In the genomic region with DNA sequence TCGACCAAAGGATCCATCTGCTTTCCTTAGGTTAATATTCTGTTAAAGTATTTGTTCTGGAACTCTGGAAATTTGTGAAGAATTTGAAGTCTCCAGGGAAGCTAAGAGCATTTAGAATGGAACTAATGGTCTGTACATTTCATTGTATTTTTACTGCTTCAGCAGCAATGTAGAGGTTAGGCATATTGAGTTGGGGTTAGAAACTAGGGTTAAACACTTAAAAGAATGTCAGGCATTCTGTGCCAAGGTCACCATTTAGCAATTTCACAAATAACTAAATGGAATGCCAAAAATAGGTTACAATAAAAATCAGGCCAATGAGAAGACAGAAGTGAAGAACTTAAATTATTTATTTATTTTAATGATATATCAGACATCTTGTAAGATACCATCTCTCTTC, we compare ENCODE assay signal across 34 cellular contexts.
"Had no signal": no experiment of that assay in that cellular context is flagged by ENCODE, and none has a peak within 500 bp of the region (broad histone marks: within the 10 kb centered on the region; RNA-seq: fewer than 3 reads in every experiment).

No MANE protein-coding gene starts in this region.

- H3K36me3 ChIP-seq: brain microvascular endothelial cell, esophagus muscularis mucosa, gastrocnemius medialis, WERI-Rb-1 had no signal

- H3K9me3 Mint-ChIP-seq: activated B cell treated with CpG ODN at 0.5 μM for 24 hours; activated CD8-positive, alpha-beta T cell treated with anti-CD3 and anti-CD28 coated beads for 36 hours; activated T-cell treated with anti-CD3 and anti-CD28 coated beads, Interleukin-2, amount 50 U/mL, for 4 hours; activated T-helper 17 cell treated with anti-CD3 and anti-CD28 coated beads, Interleukin-2, amount 50 U/mL, for 72 hours; T-helper 2 cell treated with Interferon-gamma antibody and Interleukin-4, amounts not matched to agents 5 μg/mL and 100 μg/mL, for 36 hours had no signal

- H3K27me3 ChIP-seq: brain microvascular endothelial cell, esophagus muscularis mucosa, foreskin keratinocyte, gastrocnemius medialis had no signal

- H3K4me1 ChIP-seq: gastrocnemius medialis had no signal

- DNase-seq: activated B cell treated with CpG ODN at 0.5 μM for 24 hours; activated CD4-positive, alpha-beta T cell treated with anti-CD3 and anti-CD28 coated beads for 48 hours; activated CD4-positive, alpha-beta T cell treated with anti-CD3 and anti-CD28 coated beads, Interleukin-2, amount 50 U/mL, for 1 hour; activated CD4-positive, alpha-beta T cell treated with anti-CD3 and anti-CD28 coated beads, Interleukin-2, amount 50 U/mL, for 48 hours; activated CD8-positive, alpha-beta memory T cell treated with anti-CD3 and anti-CD28 coated beads for 24 hours; activated CD8-positive, alpha-beta T cell treated with anti-CD3 and anti-CD28 coated beads for 36 hours; activated effector memory CD4-positive, alpha-beta T cell treated with Interleukin-2 at 50 U/mL for 16 hours; activated gamma-delta T cell treated with Interleukin-2 at 50 U/mL for 16 hours; activated naive CD4-positive, alpha-beta T cell treated with anti-CD3 and anti-CD28 coated beads, Interleukin-2, amount 50 U/mL, for 16 hours; activated naive CD4-positive, alpha-beta T cell treated with Interleukin-2 at 50 U/mL for 16 hours; activated T-cell treated with anti-CD3 and anti-CD28 coated beads, Interleukin-2, amount 50 U/mL, for 4 hours; amniotic stem cell; anterior cingulate cortex; brain microvascular endothelial cell; cortex of kidney; dermis blood vessel endothelial cell; effector CD4-positive, alpha-beta T cell; effector memory CD8-positive, alpha-beta T cell; erythroblast; foreskin keratinocyte; gastrocnemius medialis; glutamatergic neuron; T-helper 1 cell; T-helper 17 cell; T1000; WERI-Rb-1 had no signal

- H3K4me3 ChIP-seq: esophagus muscularis mucosa, gastrocnemius medialis had no signal

- H3K4me1 Mint-ChIP-seq: activated B cell treated with CpG ODN at 0.5 μM for 24 hours; activated T-helper 17 cell treated with anti-CD3 and anti-CD28 coated beads, Interleukin-2, amount 50 U/mL, for 72 hours; central memory CD8-positive, alpha-beta T cell; T-helper 17 cell had no signal

- H3K36me3 Mint-ChIP-seq: activated naive CD8-positive, alpha-beta T cell had no signal

- H3K27ac ChIP-seq: brain microvascular endothelial cell, esophagus muscularis mucosa, foreskin keratinocyte, gastrocnemius medialis, WERI-Rb-1 had no signal

- H3K27me3 Mint-ChIP-seq: activated B cell treated with CpG ODN at 0.5 μM for 24 hours; activated naive CD8-positive, alpha-beta T cell; central memory CD8-positive, alpha-beta T cell; effector memory CD8-positive, alpha-beta T cell; T-helper 17 cell had no signal

- H3K27ac Mint-ChIP-seq: activated B cell treated with CpG ODN at 0.5 μM for 24 hours; activated CD8-positive, alpha-beta T cell treated with anti-CD3 and anti-CD28 coated beads for 36 hours; activated naive CD8-positive, alpha-beta T cell; activated T-helper 17 cell treated with anti-CD3 and anti-CD28 coated beads, Interleukin-2, amount 50 U/mL, for 72 hours; effector memory CD8-positive, alpha-beta T cell; T-helper 17 cell; T-helper 2 cell treated with Interferon-gamma antibody and Interleukin-4, amounts not matched to agents 5 μg/mL and 100 μg/mL, for 36 hours had no signal

- FAIRE-seq: astrocyte, bronchial epithelial cell, colon had no signal

- H3K4me3 Mint-ChIP-seq: activated B cell treated with CpG ODN at 0.5 μM for 24 hours; activated CD8-positive, alpha-beta T cell treated with anti-CD3 and anti-CD28 coated beads for 36 hours; activated naive CD8-positive, alpha-beta T cell; activated T-cell treated with anti-CD3 and anti-CD28 coated beads, Interleukin-2, amount 50 U/mL, for 4 hours; activated T-helper 17 cell treated with anti-CD3 and anti-CD28 coated beads, Interleukin-2, amount 50 U/mL, for 72 hours; central memory CD8-positive, alpha-beta T cell; effector memory CD8-positive, alpha-beta T cell; T-helper 17 cell; T-helper 2 cell treated with Interferon-gamma antibody and Interleukin-4, amounts not matched to agents 5 μg/mL and 100 μg/mL, for 36 hours had no signal

- H3K9me3 ChIP-seq: esophagus muscularis mucosa, gastrocnemius medialis had no signal
